11 cellular contexts compared by ENCODE assay signal in the genomic region with DNA sequence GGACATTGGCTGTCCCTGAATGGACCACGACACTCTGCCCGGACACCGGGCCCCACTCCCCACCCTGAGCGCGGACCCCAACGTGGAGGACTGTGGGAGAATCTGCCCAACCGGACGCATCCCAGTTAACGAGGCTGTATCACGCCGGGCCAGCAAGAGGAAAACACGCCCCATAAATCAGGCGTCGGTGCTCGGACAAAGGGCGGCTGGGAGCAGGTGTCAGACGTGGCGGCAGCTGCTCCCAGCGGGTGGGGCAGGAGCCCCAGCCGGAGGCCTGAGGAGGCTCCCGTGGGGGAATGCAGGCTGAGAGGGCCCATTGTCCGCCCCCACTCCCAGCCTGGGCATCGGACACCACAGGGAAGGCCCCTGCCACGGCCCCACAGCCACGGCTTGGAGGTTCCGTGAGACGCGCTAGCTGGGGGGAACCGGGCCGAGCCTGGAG. TPM values are rescaled to one million over a fixed set of nuclear protein-coding genes. Genes with fewer than 3 reads are reported as not detected.
DNase-seq lines count a peak whose midpoint lies in the region; ATAC-seq, FAIRE-seq and TF ChIP-seq lines count a peak whose summit lies in the region.
"Had no signal": no experiment of that assay in that cellular context is flagged by ENCODE, and none has a peak within 500 bp of the region (broad histone marks: within the 10 kb centered on the region; RNA-seq: fewer than 3 reads in every experiment).

No MANE protein-coding gene starts in this region.

- TF ChIP-seq CTCF in coronary artery (IDR thresholded peaks at IDR 0.05) (no peak), nephron (IDR thresholded peaks at IDR 0.05; ENCODE audit: unreplicated experiment in 3 of 3) (no peak)

- no peaks in the 10 kb centered on the region for H3K9me3 Mint-ChIP-seq in nephron
- no peaks in the 10 kb centered on the region for H3K9me3 Mint-ChIP-seq in activated T-helper 17 cell treated with anti-CD3 and anti-CD28 coated beads, Interleukin-2, amount 50 U/mL, for 72 hours

- peak overlapping the region in 1 of 3 experiments; percentile 35 for H3K4me3 Mint-ChIP-seq in nephron
- H3K4me3 Mint-ChIP-seq in activated T-helper 17 cell treated with anti-CD3 and anti-CD28 coated beads, Interleukin-2, amount 50 U/mL, for 72 hours, result no peak overlapping the region
- H3K4me3 Mint-ChIP-seq: B cell had no signal

- FAIRE-seq in GM19239 (lab: Jason Lieb, UNC), result no peak
- FAIRE-seq: GM18507 had no signal

- H3K36me3 Mint-ChIP-seq in nephron (ENCODE audit: low read depth), result no peaks in the 10 kb centered on the region
- peaks cover 11% of the 10 kb centered on the region for H3K36me3 Mint-ChIP-seq in activated T-helper 17 cell treated with anti-CD3 and anti-CD28 coated beads, Interleukin-2, amount 50 U/mL, for 72 hours (ENCODE audit: low read depth)

- H3K4me1 Mint-ChIP-seq in nephron, result peaks cover 30% of the 10 kb centered on the region
- no peaks in the 10 kb centered on the region for H3K4me1 Mint-ChIP-seq in activated T-helper 17 cell treated with anti-CD3 and anti-CD28 coated beads, Interleukin-2, amount 50 U/mL, for 72 hours

- no peaks in the 10 kb centered on the region for H3K27me3 Mint-ChIP-seq in nephron (ENCODE audit: low read depth)
- H3K27me3 Mint-ChIP-seq in activated T-helper 17 cell treated with anti-CD3 and anti-CD28 coated beads, Interleukin-2, amount 50 U/mL, for 72 hours, result no peaks in the 10 kb centered on the region
- H3K27me3 Mint-ChIP-seq: B cell had no signal

- peak; percentile 85 for DNase-seq in Ammon's horn (ENCODE audit: low spot score)
- peak; percentile 90 for DNase-seq in NCI-H146 (lab: John Stamatoyannopoulos, UW)
- no peak for DNase-seq in coronary artery (ENCODE audit: low spot score)
- no peak for DNase-seq in GM19239 (ENCODE audit: insufficient read length, low spot score)
- DNase-seq: activated gamma-delta T cell had no signal

- ATAC-seq in GM19023 (IDR thresholded peaks at IDR 0.05; ENCODE audit: unreplicated experiment), result no peak
- no peak for ATAC-seq in HG03196 (IDR thresholded peaks at IDR 0.05; ENCODE audit: unreplicated experiment)
- ATAC-seq in activated T-helper 17 cell treated with anti-CD3 and anti-CD28 coated beads, Interleukin-2, amount 50 U/mL, for 72 hours (replicated peaks), result no peak

- H3K4me3 ChIP-seq in coronary artery, result peak overlapping the region; percentile 47

- peak overlapping the region; percentile 33 to 86 (median 69) for H3K27ac Mint-ChIP-seq in nephron
- no peak overlapping the region for H3K27ac Mint-ChIP-seq in activated T-helper 17 cell treated with anti-CD3 and anti-CD28 coated beads, Interleukin-2, amount 50 U/mL, for 72 hours

- peak overlapping the region in 1 of 2 donors; percentile 64 for H3K27ac ChIP-seq in coronary artery

RNA-seq across cellular contexts. Expression of gene NOTCH1, which starts 19.2 kb away (rescaled TPM):
- 10 to 100 TPM; 63.8 to 65.9 TPM for total RNA-seq in activated T-helper 17 cell treated with anti-CD3 and anti-CD28 coated beads, Interleukin-2, amount 50 U/mL, for 72 hours

RNA-seq across cellular contexts. Expression of gene SEC16A, which starts 43.8 kb away (rescaled TPM):
- 10 to 100 TPM; 56.0 to 85.3 TPM for total RNA-seq in activated T-helper 17 cell treated with anti-CD3 and anti-CD28 coated beads, Interleukin-2, amount 50 U/mL, for 72 hours

Comparison
In these comparisons a context has a peak if more than half of its experiments do, and no peak if none do; other contexts are left out.
1. DNase-seq: peak in Ammon's horn (single experiment) and NCI-H146 (single experiment); none in coronary artery (single experiment) and GM19239 (single experiment).